8 cellular contexts compared by ENCODE assay signal in the genomic region with DNA sequence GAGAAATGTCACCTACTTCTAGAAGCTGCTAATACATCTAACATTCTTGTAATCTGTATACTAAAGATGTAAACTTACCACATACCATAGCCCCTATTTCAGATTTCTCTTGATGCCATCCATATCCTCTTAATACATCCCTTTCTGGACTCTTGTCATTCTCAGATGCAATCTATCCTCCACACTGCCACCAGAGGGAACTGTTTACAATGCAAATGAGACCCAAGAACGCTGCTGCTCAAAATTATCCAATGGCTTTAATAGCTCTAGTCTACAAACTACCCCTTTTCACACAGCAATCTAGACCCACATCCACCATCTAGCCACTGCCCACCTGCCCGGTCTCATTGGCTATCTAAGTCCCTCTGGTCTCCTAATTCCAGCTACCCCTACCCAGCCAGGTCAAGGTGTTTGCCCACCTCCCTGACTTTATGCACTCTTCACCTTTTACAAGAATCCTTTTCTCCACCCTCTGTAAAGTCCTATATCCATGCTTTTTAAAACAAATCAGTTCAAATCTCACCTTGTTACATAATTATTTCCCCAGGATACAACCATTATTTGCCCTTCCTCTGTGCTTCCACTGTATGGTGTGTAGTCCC. TPM values are rescaled to one million over a fixed set of nuclear protein-coding genes. Genes with fewer than 3 reads are reported as not detected.
DNase-seq lines count a peak whose midpoint lies in the region; ATAC-seq and TF ChIP-seq lines count a peak whose summit lies in the region.

No MANE protein-coding gene starts in this region.

- H3K4me3 ChIP-seq in brain microvascular endothelial cell (ENCODE audit: low read depth, low read length) (no peak overlapping the region), lower lobe of right lung (no peak overlapping the region)

- H3K36me3 Mint-ChIP-seq in mesothelial cell of epicardium, result no peaks in the 10 kb centered on the region

- H3K4me3 Mint-ChIP-seq in mesothelial cell of epicardium, result no peak overlapping the region

- no peaks in the 10 kb centered on the region for H3K9me3 Mint-ChIP-seq in mesothelial cell of epicardium

- DNase-seq in DMS153 (lab: John Stamatoyannopoulos, UW), result peak; percentile 50
- peak; percentile 7 for DNase-seq in NCI-H510A (lab: John Stamatoyannopoulos, UW)
- peak; percentile 68 for DNase-seq in brain microvascular endothelial cell
- no peak for DNase-seq in lower lobe of right lung
- DNase-seq in mesothelial cell of epicardium (ENCODE audit: low spot score in 2 of 2, unreplicated experiment in 2 of 2), result no peak

- in situ Hi-C loops in brain microvascular endothelial cell (cut with HindIII; ENCODE audit: low pct_ligation_motif_present, low sequenced_read_pairs), result no loop called here

- H3K27me3 ChIP-seq in brain microvascular endothelial cell (replicated peaks) (no peaks in the 10 kb centered on the region), lower lobe of right lung (ENCODE audit: low read depth) (no peaks in the 10 kb centered on the region)

- H3K27ac ChIP-seq in brain microvascular endothelial cell (no peak overlapping the region), lower lobe of right lung (no peak overlapping the region)

- TF ChIP-seq CTCF in brain microvascular endothelial cell (IDR thresholded peaks at IDR 0.05; ENCODE audit: low read depth, low read length, missing control alignments) (peak; percentile 73), lower lobe of right lung (IDR thresholded peaks at IDR 0.05) (peak; percentile 32), mesothelial cell of epicardium (IDR thresholded peaks at IDR 0.05; ENCODE audit: unreplicated experiment) (no peak)

- H3K36me3 ChIP-seq in brain microvascular endothelial cell (replicated peaks) (no peaks in the 10 kb centered on the region), lower lobe of right lung (no peaks in the 10 kb centered on the region)

- no peak overlapping the region for H3K27ac Mint-ChIP-seq in mesothelial cell of epicardium

- H3K4me1 Mint-ChIP-seq in mesothelial cell of epicardium, result peaks cover 8% of the 10 kb centered on the region

- no peaks in the 10 kb centered on the region for H3K27me3 Mint-ChIP-seq in mesothelial cell of epicardium (ENCODE audit: low read depth)

- no peaks in the 10 kb centered on the region for H3K4me1 ChIP-seq in lower lobe of right lung

- intact Hi-C loops in lower lobe of right lung (cut with DNase I), result no loop called here

- H3K9me3 ChIP-seq in lower lobe of right lung, result no peaks in the 10 kb centered on the region

- ATAC-seq in GM18867 (IDR thresholded peaks at IDR 0.05; ENCODE audit: unreplicated experiment) (peak; percentile 47), HG03159 (IDR thresholded peaks at IDR 0.05; ENCODE audit: unreplicated experiment) (peak; percentile 35), lower lobe of right lung (peak in 1 of 2 donors; percentile 71), GM18520 (IDR thresholded peaks at IDR 0.05; ENCODE audit: unreplicated experiment) (no peak)

RNA-seq across cellular contexts. Expression of a gene that starts 14.8 kb away (rescaled TPM):
- 4.3 TPM for total RNA-seq in lower lobe of right lung
- total RNA-seq in mesothelial cell of epicardium, result 11.0 to 14.6 TPM (median 13.9 TPM) in 3 replicates

RNA-seq across cellular contexts. Expression of a gene that starts 59.4 kb away (rescaled TPM):
- 2.2 TPM for total RNA-seq in lower lobe of right lung
- total RNA-seq in mesothelial cell of epicardium, result 4.9 to 6.1 TPM (median 5.6 TPM) in 3 replicates

Comparison
In these comparisons a context has a peak if more than half of its experiments do, and no peak if none do; other contexts are left out.
1. DNase-seq: peak in DMS153 (single experiment), NCI-H510A (single experiment) and brain microvascular endothelial cell (single experiment); none in lower lobe of right lung (single experiment) and mesothelial cell of epicardium (0 of 2).